10 cellular contexts compared by ENCODE assay signal in the genomic region with DNA sequence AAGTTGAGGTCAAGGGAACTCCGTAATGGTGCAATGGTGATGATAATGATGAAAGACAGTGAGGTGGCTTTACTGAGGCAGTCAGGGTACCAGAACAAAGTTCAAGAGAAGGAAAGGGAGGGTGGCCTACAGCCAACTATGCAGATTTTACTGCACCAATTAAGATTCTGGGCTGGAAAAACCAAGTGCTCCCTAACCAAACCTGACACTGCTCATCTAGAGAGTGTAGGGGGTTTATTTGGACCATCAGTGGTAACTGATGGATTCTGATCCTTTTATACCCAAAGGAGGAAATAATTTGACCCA. TPM values are rescaled to one million over a fixed set of nuclear protein-coding genes. Genes with fewer than 3 reads are reported as not detected.
DNase-seq lines count a peak whose midpoint lies in the region; ATAC-seq and TF ChIP-seq lines count a peak whose summit lies in the region.
"Had no signal": no experiment of that assay in that cellular context is flagged by ENCODE, and none has a peak within 500 bp of the region (broad histone marks: within the 10 kb centered on the region; RNA-seq: fewer than 3 reads in every experiment).

No MANE protein-coding gene starts in this region.

- DNase-seq in Caco-2 (no peak), T-helper 17 cell (no peak), glutamatergic neuron (no peak), lower leg skin (ENCODE audit: low spot score in 2 of 2) (no peak), MG63 (no peak), NCI-H526 treated with DMSO at 0.1 percent for 48 hours (lab: John Stamatoyannopoulos, UW) (no peak)
- DNase-seq: GDM1, RPMI8226 had no signal

- POLR2A ChIA-PET in Caco-2 (lab: Charles Lee) = no interaction called here

- BruUV-seq in Caco-2 (replicated peaks; lab: Mats Ljungman, UMichigan) = no TSS peak

- TF ChIP-seq CTCF in Caco-2 (IDR thresholded peaks at IDR 0.05; ENCODE audit: insufficient read depth in 1 of 2, low read depth in 1 of 2, low read length in 1 of 2, severe bottlenecking in 1 of 2, unreplicated experiment in 1 of 2) (no peak), glutamatergic neuron (IDR thresholded peaks at IDR 0.05; ENCODE audit: partially characterized antibody, unreplicated experiment) (no peak), lower leg skin (IDR thresholded peaks at IDR 0.05) (no peak)

- H3K36me3 Mint-ChIP-seq in Caco-2 (ENCODE audit: insufficient read depth, unreplicated experiment) (peaks cover 12% of the 10 kb centered on the region), T-helper 17 cell (ENCODE audit: low read depth) (no peaks in the 10 kb centered on the region), glutamatergic neuron (ENCODE audit: unreplicated experiment) (no peaks in the 10 kb centered on the region)

- H3K27me3 Mint-ChIP-seq in Caco-2 (ENCODE audit: insufficient read depth, unreplicated experiment) = no peaks in the 10 kb centered on the region
- peaks cover 30% of the 10 kb centered on the region for H3K27me3 Mint-ChIP-seq in T-helper 17 cell
- peaks cover 3% of the 10 kb centered on the region for H3K27me3 Mint-ChIP-seq in glutamatergic neuron (ENCODE audit: unreplicated experiment)

- H3K36me3 ChIP-seq in Caco-2 (ENCODE audit: control insufficient read depth, insufficient read depth, low read length) = no peaks in the 10 kb centered on the region
- no peaks in the 10 kb centered on the region for H3K36me3 ChIP-seq in neuron (ENCODE audit: insufficient read depth, low read length)
- no peaks in the 10 kb centered on the region for H3K36me3 ChIP-seq in MG63

- peaks cover 5% of the 10 kb centered on the region for H3K4me1 Mint-ChIP-seq in Caco-2 (ENCODE audit: low read depth, unreplicated experiment)
- H3K4me1 Mint-ChIP-seq in T-helper 17 cell = peaks cover 8% of the 10 kb centered on the region
- H3K4me1 Mint-ChIP-seq in glutamatergic neuron (ENCODE audit: low read depth, unreplicated experiment) = peaks cover 2% of the 10 kb centered on the region

- H2AFZ ChIP-seq in neuron (ENCODE audit: low read depth, low read length) = peak overlapping the region; percentile 79

- H3K9me3 ChIP-seq in Caco-2 = no peaks in the 10 kb centered on the region
- H3K9me3 ChIP-seq in T-helper 17 cell (ENCODE audit: control insufficient read depth, low read length, poor library complexity, severe bottlenecking) = no peaks in the 10 kb centered on the region
- no peaks in the 10 kb centered on the region for H3K9me3 ChIP-seq in neuron (ENCODE audit: low read length)
- no peaks in the 10 kb centered on the region for H3K9me3 ChIP-seq in MG63

- H3K4me1 ChIP-seq in Caco-2 = peaks cover 10% of the 10 kb centered on the region
- peaks cover 13% of the 10 kb centered on the region for H3K4me1 ChIP-seq in neuron (ENCODE audit: insufficient read depth, low read length)

- intact Hi-C loops in Caco-2 (cut with micrococcal nuclease; ENCODE audit: unreplicated experiment) = loop anchor here (1.0 kb wide), 1 partner anchor 319 kb away; no protein-coding TSS in a partner anchor
- intact Hi-C loops in lower leg skin (cut with DNase I; ENCODE audit: low total_unique reads) = no loop called here

- H3K27me3 ChIP-seq in Caco-2 (replicated peaks; ENCODE audit: control insufficient read depth, insufficient read depth, low read length) (no peaks in the 10 kb centered on the region), neuron (ENCODE audit: insufficient read depth, low read length) (no peaks in the 10 kb centered on the region), MG63 (no peaks in the 10 kb centered on the region)

- TF ChIP-seq POLR2A in lower leg skin (IDR thresholded peaks at IDR 0.05) = no peak

- peak overlapping the region; percentile 85 for H3K4me3 Mint-ChIP-seq in Caco-2 (ENCODE audit: unreplicated experiment)
- H3K4me3 Mint-ChIP-seq in T-helper 17 cell = peak overlapping the region; percentile 72
- peak overlapping the region; percentile 88 for H3K4me3 Mint-ChIP-seq in glutamatergic neuron (ENCODE audit: unreplicated experiment)

- H3K4me3 ChIP-seq in Caco-2 (ENCODE audit: low read depth, low read length) = peak overlapping the region; percentile 45
- H3K4me3 ChIP-seq in neuron (ENCODE audit: low read length) = peak overlapping the region; percentile 71
- no peak overlapping the region for H3K4me3 ChIP-seq in lower leg skin (ENCODE audit: low read depth, poor library complexity, severe bottlenecking)
- no peak overlapping the region for H3K4me3 ChIP-seq in MG63

- 65 to 78% methylated on average over 1 of the region's 1 CpG for WGBS in lower leg skin, 2 donors

- no peak for ATAC-seq in T-helper 17 cell
- no peak for ATAC-seq in GM19455 (IDR thresholded peaks at IDR 0.05; ENCODE audit: unreplicated experiment)

- H3K27ac Mint-ChIP-seq in Caco-2 (ENCODE audit: unreplicated experiment) = peak overlapping the region; percentile 98
- H3K27ac Mint-ChIP-seq in T-helper 17 cell = no peak overlapping the region
- peak overlapping the region; percentile 87 for H3K27ac Mint-ChIP-seq in glutamatergic neuron (ENCODE audit: unreplicated experiment)

- CTCF ChIA-PET in Caco-2 (lab: Charles Lee) = interaction anchor here (0.8 to 1.0 kb wide), 2 partner anchors 14 to 45 kb away, joined by 3 to 5 read pairs; no protein-coding TSS in a partner anchor

- H3K9me3 Mint-ChIP-seq in Caco-2 (ENCODE audit: unreplicated experiment) (no peaks in the 10 kb centered on the region), glutamatergic neuron (ENCODE audit: unreplicated experiment) (peaks cover 3% of the 10 kb centered on the region)

RNA-seq across cellular contexts. Expression of gene LRRC9, which starts 0.4 kb away (rescaled TPM):
- total RNA-seq in Caco-2 (2022) (1.2 and 1.3 TPM in 2 replicates), T-helper 17 cell (not detected), glutamatergic neuron (ENCODE audit: unreplicated experiment) (1.3 TPM), lower leg skin (not detected)
- not detected in 2 replicates for total RNA-seq in MG63 (2014; rRNA removed; shearing (Covaris generic); ENCODE audit: low replicate concordance)

RNA-seq across cellular contexts. Expression of gene RTN1, which starts 49.8 kb away (rescaled TPM):
- total RNA-seq in Caco-2 (2022) = 0.25 TPM in 1 of 2 replicates, not detected in the other
- total RNA-seq in T-helper 17 cell = 1 to 10 TPM in 1 of 2 donors, under 1 TPM in 1; 0.60 to 3.4 TPM
- total RNA-seq in glutamatergic neuron (ENCODE audit: unreplicated experiment) = 518 TPM
- total RNA-seq in lower leg skin = 1 to 10 TPM; 5.1 to 8.1 (median 5.8) TPM
- total RNA-seq in MG63 (2014; rRNA removed; shearing (Covaris generic); ENCODE audit: low replicate concordance) = 1.4 and 2.8 TPM in 2 replicates

Comparison
In these comparisons a context has a peak if more than half of its experiments do, and no peak if none do; other contexts are left out.
1. H3K4me3 ChIP-seq: peak in Caco-2 (single experiment) and neuron (single experiment); none in lower leg skin (single experiment) and MG63 (single experiment).
2. RNA of gene RTN1, which starts 49.8 kb away (total RNA-seq): 518 TPM in glutamatergic neuron (single experiment); 5.1 to 8.1 TPM in lower leg skin, 0.60 to 3.4 TPM in T-helper 17 cell, 1.4 to 2.8 TPM in MG63 and 0.25 TPM in Caco-2; every median in the first group is over 10 times any median in the second.
3. Peak in every context shown above with its lines, with median percentiles within 50 percentile points of each other: H3K4me3 Mint-ChIP-seq.